1 cellular context compared by ENCODE assay signal in the genomic region with DNA sequence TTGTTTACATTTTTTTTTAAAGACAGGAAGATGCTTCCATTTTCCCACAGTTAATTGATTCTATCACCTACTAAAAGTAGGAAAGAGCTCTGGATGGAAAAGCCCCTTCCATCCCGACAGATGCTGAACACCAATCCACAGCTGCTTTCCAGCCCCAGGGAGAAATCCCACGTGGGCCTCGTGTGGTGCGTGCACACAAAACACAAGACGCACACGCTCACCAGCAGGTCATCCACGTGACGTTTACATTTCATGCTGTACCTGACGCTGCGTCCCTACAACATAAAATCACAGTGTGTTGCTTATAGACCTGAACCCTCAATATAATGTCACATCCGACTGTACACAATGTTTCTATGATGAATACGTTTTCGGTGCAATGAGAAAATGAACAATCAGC.
TF ChIP-seq lines count a peak whose summit lies in the region.

No MANE protein-coding gene starts in this region.

TF ChIP-seq in GM23338, 12 proteins besides CTCF, POLR2A, EP300 and RAD21 (continued from another document):
- TF ChIP-seq, protein P1, sequence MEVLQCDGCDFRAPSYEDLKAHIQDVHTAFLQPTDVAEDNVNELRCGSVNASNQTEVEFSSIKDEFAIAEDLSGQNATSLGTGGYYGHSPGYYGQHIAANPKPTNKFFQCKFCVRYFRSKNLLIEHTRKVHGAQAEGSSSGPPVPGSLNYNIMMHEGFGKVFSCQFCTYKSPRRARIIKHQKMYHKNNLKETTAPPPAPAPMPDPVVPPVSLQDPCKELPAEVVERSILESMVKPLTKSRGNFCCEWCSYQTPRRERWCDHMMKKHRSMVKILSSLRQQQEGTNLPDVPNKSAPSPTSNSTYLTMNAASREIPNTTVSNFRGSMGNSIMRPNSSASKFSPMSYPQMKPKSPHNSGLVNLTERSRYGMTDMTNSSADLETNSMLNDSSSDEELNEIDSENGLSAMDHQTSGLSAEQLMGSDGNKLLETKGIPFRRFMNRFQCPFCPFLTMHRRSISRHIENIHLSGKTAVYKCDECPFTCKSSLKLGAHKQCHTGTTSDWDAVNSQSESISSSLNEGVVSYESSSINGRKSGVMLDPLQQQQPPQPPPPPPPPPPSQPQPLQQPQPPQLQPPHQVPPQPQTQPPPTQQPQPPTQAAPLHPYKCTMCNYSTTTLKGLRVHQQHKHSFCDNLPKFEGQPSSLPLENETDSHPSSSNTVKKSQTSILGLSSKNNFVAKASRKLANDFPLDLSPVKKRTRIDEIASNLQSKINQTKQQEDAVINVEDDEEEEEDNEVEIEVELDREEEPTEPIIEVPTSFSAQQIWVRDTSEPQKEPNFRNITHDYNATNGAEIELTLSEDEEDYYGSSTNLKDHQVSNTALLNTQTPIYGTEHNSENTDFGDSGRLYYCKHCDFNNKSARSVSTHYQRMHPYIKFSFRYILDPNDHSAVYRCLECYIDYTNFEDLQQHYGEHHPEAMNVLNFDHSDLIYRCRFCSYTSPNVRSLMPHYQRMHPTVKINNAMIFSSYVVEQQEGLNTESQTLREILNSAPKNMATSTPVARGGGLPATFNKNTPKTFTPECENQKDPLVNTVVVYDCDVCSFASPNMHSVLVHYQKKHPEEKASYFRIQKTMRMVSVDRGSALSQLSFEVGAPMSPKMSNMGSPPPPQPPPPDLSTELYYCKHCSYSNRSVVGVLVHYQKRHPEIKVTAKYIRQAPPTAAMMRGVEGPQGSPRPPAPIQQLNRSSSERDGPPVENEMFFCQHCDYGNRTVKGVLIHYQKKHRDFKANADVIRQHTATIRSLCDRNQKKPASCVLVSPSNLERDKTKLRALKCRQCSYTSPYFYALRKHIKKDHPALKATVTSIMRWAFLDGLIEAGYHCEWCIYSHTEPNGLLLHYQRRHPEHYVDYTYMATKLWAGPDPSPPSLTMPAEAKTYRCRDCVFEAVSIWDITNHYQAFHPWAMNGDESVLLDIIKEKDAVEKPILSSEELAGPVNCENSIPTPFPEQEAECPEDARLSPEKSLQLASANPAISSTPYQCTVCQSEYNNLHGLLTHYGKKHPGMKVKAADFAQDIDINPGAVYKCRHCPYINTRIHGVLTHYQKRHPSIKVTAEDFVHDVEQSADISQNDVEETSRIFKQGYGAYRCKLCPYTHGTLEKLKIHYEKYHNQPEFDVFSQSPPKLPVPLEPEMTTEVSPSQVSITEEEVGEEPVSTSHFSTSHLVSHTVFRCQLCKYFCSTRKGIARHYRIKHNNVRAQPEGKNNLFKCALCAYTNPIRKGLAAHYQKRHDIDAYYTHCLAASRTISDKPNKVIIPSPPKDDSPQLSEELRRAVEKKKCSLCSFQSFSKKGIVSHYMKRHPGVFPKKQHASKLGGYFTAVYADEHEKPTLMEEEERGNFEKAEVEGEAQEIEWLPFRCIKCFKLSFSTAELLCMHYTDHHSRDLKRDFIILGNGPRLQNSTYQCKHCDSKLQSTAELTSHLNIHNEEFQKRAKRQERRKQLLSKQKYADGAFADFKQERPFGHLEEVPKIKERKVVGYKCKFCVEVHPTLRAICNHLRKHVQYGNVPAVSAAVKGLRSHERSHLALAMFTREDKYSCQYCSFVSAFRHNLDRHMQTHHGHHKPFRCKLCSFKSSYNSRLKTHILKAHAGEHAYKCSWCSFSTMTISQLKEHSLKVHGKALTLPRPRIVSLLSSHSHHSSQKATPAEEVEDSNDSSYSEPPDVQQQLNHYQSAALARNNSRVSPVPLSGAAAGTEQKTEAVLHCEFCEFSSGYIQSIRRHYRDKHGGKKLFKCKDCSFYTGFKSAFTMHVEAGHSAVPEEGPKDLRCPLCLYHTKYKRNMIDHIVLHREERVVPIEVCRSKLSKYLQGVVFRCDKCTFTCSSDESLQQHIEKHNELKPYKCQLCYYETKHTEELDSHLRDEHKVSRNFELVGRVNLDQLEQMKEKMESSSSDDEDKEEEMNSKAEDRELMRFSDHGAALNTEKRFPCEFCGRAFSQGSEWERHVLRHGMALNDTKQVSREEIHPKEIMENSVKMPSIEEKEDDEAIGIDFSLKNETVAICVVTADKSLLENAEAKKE (CRISPR knock-in tag; IDR thresholded peaks at IDR 0.05) = no peak
TF ChIP-seq in GM23338: peak in this region for 0.
